ENCODE assay signal across 26 cellular contexts in genomic region chr5:77996943-77997342, GRCh38.
"Had no signal": no experiment of that assay in that cellular context is flagged by ENCODE, and none has a peak within 500 bp of the region (broad histone marks: within the 10 kb centered on the region; RNA-seq: fewer than 3 reads in every experiment).

No MANE protein-coding gene starts in this region.

- H3K4me3 ChIP-seq: coronary artery, esophagus squamous epithelium, heart right ventricle, lung, mucosa of descending colon, right lobe of liver, testis, tibial artery had no signal

- H3K27ac ChIP-seq: coronary artery, esophagus squamous epithelium, heart right ventricle, neutrophil, parathyroid adenoma, right lobe of liver, testis, tibial artery had no signal

- ATAC-seq: effector memory CD8-positive, alpha-beta T cell; heart right ventricle; mucosa of descending colon; natural killer cell treated with Interleukin-12 subunit alpha and Interleukin-12 subunit beta and Interleukin-15 and Interleukin-18, amount 100 ng/mL, for 72 hours; right lobe of liver; stimulated activated naive CD8-positive, alpha-beta T cell treated with anti-CD3 and anti-CD28 coated beads, Interleukin-15, amount 100 ng/mL, for 72 hours had no signal

- H3K27me3 ChIP-seq: esophagus squamous epithelium, heart right ventricle, neutrophil, right lobe of liver, testis, tibial artery had no signal

- DNase-seq: dermis blood vessel endothelial cell; effector memory CD8-positive, alpha-beta T cell; erythroblast; esophagus squamous epithelium; foreskin melanocyte; glutamatergic neuron; heart right ventricle; hippocampal formation; kidney glomerular epithelial cell; mucosa of descending colon; naive B cell; right lobe of liver; small intestine; stimulated activated CD4-positive, alpha-beta T cell treated with anti-CD3 and anti-CD28 coated beads, Interleukin-12 subunit alpha, Interleukin-12 subunit beta, amount 100 ng/mL, for 4 hours; stimulated activated CD4-positive, alpha-beta T cell treated with anti-CD3 and anti-CD28 coated beads, Interleukin-1b, Interleukin-23, amount 100 ng/mL, for 48 hours; stimulated activated CD4-positive, alpha-beta T cell treated with anti-CD3 and anti-CD28 coated beads, Interleukin-4, amount 100 ng/mL, for 1 hour; stimulated activated CD8-positive, alpha-beta memory T cell treated with anti-CD3 and anti-CD28 coated beads, Interleukin-4, amount 100 ng/mL, for 48 hours; stimulated activated naive CD4-positive, alpha-beta T cell; stimulated activated naive CD8-positive, alpha-beta T cell treated with anti-CD3 and anti-CD28 coated beads, Interleukin-15, amount 100 ng/mL, for 72 hours; testis; tibial artery had no signal
